Comparison of ENCODE assay signal across 8 cellular contexts in genomic region chr5:10424124-10424731, GRCh38. TPM values are rescaled to one million over a fixed set of nuclear protein-coding genes. Genes with fewer than 3 reads are reported as not detected.
DNase-seq lines count a peak whose midpoint lies in the region; ATAC-seq and TF ChIP-seq lines count a peak whose summit lies in the region.

No MANE protein-coding gene starts in this region.

- peak; percentile 60 for ATAC-seq in GM18505 (IDR thresholded peaks at IDR 0.05; ENCODE audit: unreplicated experiment)
- peak; percentile 75 for ATAC-seq in activated CD8-positive, alpha-beta T cell treated with anti-CD3 and anti-CD28 coated beads for 36 hours
- no peak for ATAC-seq in HG03342 (IDR thresholded peaks at IDR 0.05; ENCODE audit: unreplicated experiment)

- H3K4me3 Mint-ChIP-seq in activated CD8-positive, alpha-beta T cell treated with anti-CD3 and anti-CD28 coated beads for 36 hours, result no peak overlapping the region
- H3K4me3 Mint-ChIP-seq in type B pancreatic cell, result no peak overlapping the region

- CTCF ChIA-PET in activated CD8-positive, alpha-beta T cell treated with anti-CD3 and anti-CD28 coated beads for 36 hours (lab: Charles Lee), result interaction anchor here (0.7 to 4.8 kb wide), 17 partner anchors 8 to 159 kb away, joined by 3 to 26 read pairs (median 4); partner anchors contain the start of gene ROPN1L

- no peaks in the 10 kb centered on the region for H3K9me3 Mint-ChIP-seq in activated CD8-positive, alpha-beta T cell treated with anti-CD3 and anti-CD28 coated beads for 36 hours
- no peaks in the 10 kb centered on the region for H3K9me3 Mint-ChIP-seq in type B pancreatic cell

- TF ChIP-seq CTCF in activated CD8-positive, alpha-beta T cell treated with anti-CD3 and anti-CD28 coated beads for 36 hours (IDR thresholded peaks at IDR 0.05), result no peak
- TF ChIP-seq CTCF in type B pancreatic cell (conservative IDR thresholded peaks at IDR 0.05), result peak; percentile 70

- no peak overlapping the region for H3K27ac Mint-ChIP-seq in activated CD8-positive, alpha-beta T cell treated with anti-CD3 and anti-CD28 coated beads for 36 hours
- H3K27ac Mint-ChIP-seq in type B pancreatic cell, result no peak overlapping the region

- DNase-seq in Ammon's horn (ENCODE audit: low spot score) (peak; percentile 81), NCI-H128 (lab: John Stamatoyannopoulos, UW; ENCODE audit: unreplicated experiment) (peak; percentile 14), hippocampal formation (lab: John Stamatoyannopoulos, UW) (peak; percentile 29 to 71), type B pancreatic cell (ENCODE audit: extremely low spot score, unreplicated experiment) (no peak)
- peak; percentile 36 for DNase-seq in activated CD8-positive, alpha-beta T cell treated with anti-CD3 and anti-CD28 coated beads for 36 hours
- DNase-seq in activated effector memory CD4-positive, alpha-beta T cell treated with anti-CD3 and anti-CD28 coated beads, Interleukin-2, amount 50 U/mL, for 16 hours, result no peak

- no peak for TF ChIP-seq POLR2A in GM18505 (IDR thresholded peaks at IDR 0.05; ENCODE audit: borderline replicate concordance, extremely low read depth, insufficient read depth, insufficient read length)

- no peaks in the 10 kb centered on the region for H3K27me3 Mint-ChIP-seq in activated CD8-positive, alpha-beta T cell treated with anti-CD3 and anti-CD28 coated beads for 36 hours
- H3K27me3 Mint-ChIP-seq in type B pancreatic cell, result no peaks in the 10 kb centered on the region

- peaks cover 33% of the 10 kb centered on the region for H3K4me1 Mint-ChIP-seq in activated CD8-positive, alpha-beta T cell treated with anti-CD3 and anti-CD28 coated beads for 36 hours (ENCODE audit: low read depth)
- H3K4me1 Mint-ChIP-seq in type B pancreatic cell (ENCODE audit: unreplicated experiment), result no peaks in the 10 kb centered on the region

- POLR2A ChIA-PET in activated CD8-positive, alpha-beta T cell treated with anti-CD3 and anti-CD28 coated beads for 36 hours (lab: Charles Lee), result no interaction called here

- peaks cover 58% of the 10 kb centered on the region for H3K36me3 Mint-ChIP-seq in activated CD8-positive, alpha-beta T cell treated with anti-CD3 and anti-CD28 coated beads for 36 hours (ENCODE audit: low read depth)
- peaks cover 42% of the 10 kb centered on the region for H3K36me3 Mint-ChIP-seq in type B pancreatic cell

- intact Hi-C loops in activated CD8-positive, alpha-beta T cell treated with anti-CD3 and anti-CD28 coated beads for 36 hours (cut with micrococcal nuclease), result no loop called here

RNA-seq across cellular contexts. Expression of gene ROPN1L, which starts 17.5 kb away (rescaled TPM):
- not detected for total RNA-seq in activated CD8-positive, alpha-beta T cell treated with anti-CD3 and anti-CD28 coated beads for 36 hours
- 0.29 and 2.0 TPM in 2 replicates for total RNA-seq in type B pancreatic cell (ENCODE audit: low replicate concordance)

Comparison
In these comparisons a context has a peak if more than half of its experiments do, and no peak if none do; other contexts are left out.
1. DNase-seq: peak in Ammon's horn (single experiment), NCI-H128 (single experiment), activated CD8-positive, alpha-beta T cell treated with anti-CD3 and anti-CD28 coated beads for 36 hours (single experiment) and hippocampal formation (2 of 2); none in type B pancreatic cell (single experiment) and activated effector memory CD4-positive, alpha-beta T cell treated with anti-CD3 and anti-CD28 coated beads, Interleukin-2, amount 50 U/mL, for 16 hours (single experiment).